6 cellular contexts compared by ENCODE assay signal in the genomic region with DNA sequence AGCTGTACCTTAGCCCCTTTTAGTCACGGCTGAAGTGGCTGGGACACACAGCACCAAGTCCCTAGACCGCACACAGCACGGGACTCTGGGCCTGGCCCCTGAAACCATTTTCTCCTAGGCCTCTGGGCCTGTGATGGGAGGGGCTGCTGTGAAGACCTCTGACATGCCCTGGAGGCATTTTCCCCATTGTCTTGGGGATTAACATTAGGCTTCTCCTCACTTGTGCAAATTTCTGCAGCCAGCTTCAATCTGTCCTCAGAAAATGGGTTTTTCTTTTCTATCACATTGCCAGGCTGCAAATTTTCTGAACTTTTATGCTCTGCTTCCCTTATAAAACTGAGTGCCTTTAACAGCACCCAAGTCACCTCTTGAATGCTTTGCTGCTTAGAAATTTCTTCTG. TPM values are rescaled to one million over a fixed set of nuclear protein-coding genes. Genes with fewer than 3 reads are reported as not detected.
DNase-seq lines count a peak whose midpoint lies in the region; ATAC-seq and TF ChIP-seq lines count a peak whose summit lies in the region.
"Not testable (repeated sequence)": the region's sequence is repeated elsewhere in the genome, so short reads cannot be mapped to it uniquely, and the experiment has no call there.

No MANE protein-coding gene starts in this region.

- not testable (repeated sequence) for H3K23me2 ChIP-seq in H9 (ENCODE audit: insufficient read length, low read depth, low read length, poor library complexity, severe bottlenecking)

- H2BK12ac ChIP-seq in H9 (ENCODE audit: insufficient read length, low read depth, low read length), result not testable (repeated sequence)

- CTCF ChIA-PET in WTC11 (lab: Charles Lee), result not testable (repeated sequence)

- not testable (repeated sequence) for H3K4me3 Mint-ChIP-seq in GM23338, H9, WTC11

- WGBS in H9 (ENCODE audit: extremely low coverage, insufficient read length, low lambda C conversion rate), result no CpG with 5 or more reads among the region's 3 CpGs
- WGBS in mesendoderm (ENCODE audit: extremely low coverage, insufficient coverage, low lambda C conversion rate), result no CpG with 5 or more reads among the region's 3 CpGs

- H4K20me1 ChIP-seq in GM23338 (replicated peaks; ENCODE audit: insufficient read depth); H9 (ENCODE audit: control insufficient read depth, insufficient read depth, insufficient read length): not testable (repeated sequence)

- not testable (repeated sequence) for H4K8ac ChIP-seq in H9 (replicated peaks; ENCODE audit: insufficient read length, low read depth, low read length); mesendoderm (ENCODE audit: low read depth, low read length)

- H3K9me3 Mint-ChIP-seq in GM23338, result peaks cover 18% of the 10 kb centered on the region
- H3K9me3 Mint-ChIP-seq in H9, result peaks cover 24 to 32% of the 10 kb centered on the region in 2 experiments
- H3K9me3 Mint-ChIP-seq in WTC11, result peaks cover 50% of the 10 kb centered on the region

- H3K4me3 ChIP-seq in GM23338; HAP-1; mesendoderm (ENCODE audit: low read length): not testable (repeated sequence)

- H4K91ac ChIP-seq in H9 (ENCODE audit: insufficient read length, low read depth, low read length), result not testable (repeated sequence)

- peak overlapping the region; percentile 23; the same call in 1 of the 2 replicates for H2AFZ ChIP-seq in GM23338
- H2AFZ ChIP-seq in H9 (ENCODE audit: low read length), result not testable (repeated sequence)

- H3K18ac ChIP-seq in H9 (ENCODE audit: insufficient read length, low read depth, low read length); mesendoderm (ENCODE audit: low read length): not testable (repeated sequence)

- H3K36me3 ChIP-seq in GM23338 (ENCODE audit: insufficient read depth); HAP-1 (replicated peaks); mesendoderm (ENCODE audit: control insufficient read depth, insufficient read depth, low read length): not testable (repeated sequence)

- not testable (repeated sequence) for ATAC-seq in GM23338
- peak; percentile 51 for ATAC-seq in WTC11

- not testable (repeated sequence) for H3T11ph ChIP-seq in H9 (ENCODE audit: low read length)

- not testable (repeated sequence) for H2BK15ac ChIP-seq in H9 (ENCODE audit: low read depth, low read length); mesendoderm (replicated peaks; ENCODE audit: low read depth)

- H3K14ac ChIP-seq in H9 (ENCODE audit: insufficient read depth, low read length), result not testable (repeated sequence)

- H3K9ac ChIP-seq in H9 (ENCODE audit: extremely low read depth, insufficient read length, low read length); mesendoderm (ENCODE audit: low read length): not testable (repeated sequence)

- H3K79me2 ChIP-seq in GM23338 (replicated peaks; ENCODE audit: insufficient read depth); H9 (ENCODE audit: insufficient read depth, low read length); mesendoderm (ENCODE audit: control insufficient read depth, insufficient read depth, low read length): not testable (repeated sequence)

- H3K27me3 Mint-ChIP-seq in GM23338 (ENCODE audit: insufficient read depth, low read depth, poor library complexity); H9 (ENCODE audit: low read depth): not testable (repeated sequence)
- H3K27me3 Mint-ChIP-seq in WTC11 (ENCODE audit: low read depth), result peaks cover 17% of the 10 kb centered on the region

- not testable (repeated sequence) for H2BK5ac ChIP-seq in H9 (ENCODE audit: insufficient read length, low read length); mesendoderm (ENCODE audit: low read length)

- not testable (repeated sequence) for H2BK120ac ChIP-seq in H9 (ENCODE audit: low read depth, low read length, poor library complexity, severe bottlenecking); mesendoderm (ENCODE audit: low read depth, low read length)

- H3K4me1 ChIP-seq in GM23338 (ENCODE audit: insufficient read depth); H9 (ENCODE audit: insufficient read depth, low read length); mesendoderm (ENCODE audit: control insufficient read depth, low read depth, low read length): not testable (repeated sequence)
- peaks cover 18% of the 10 kb centered on the region for H3K4me1 ChIP-seq in HAP-1

- H3K9me2 ChIP-seq in GM23338 (ENCODE audit: insufficient read depth), result not testable (repeated sequence)

- H3K27ac ChIP-seq in GM23338 (ENCODE audit: low read depth); H9 (ENCODE audit: insufficient read length, low read depth, low read length); mesendoderm (ENCODE audit: low read depth, low read length): not testable (repeated sequence)

- not testable (repeated sequence) for H3K4ac ChIP-seq in H9 (ENCODE audit: low read depth, low read length); mesendoderm (ENCODE audit: low read depth, low read length)

- peak; percentile 55 for DNase-seq in ELF-1 (ENCODE audit: low read depth, low spot score)
- DNase-seq in GM23338 (ENCODE audit: low spot score); H9; WTC11 (ENCODE audit: low spot score): not testable (repeated sequence)
- peak; percentile 51 to 86 for DNase-seq in HAP-1 (ENCODE audit: low spot score in 2 of 2)
- peak; percentile 14 for DNase-seq in mesendoderm

- not testable (repeated sequence) for H3F3A ChIP-seq in GM23338 (replicated peaks; ENCODE audit: low read depth)

- not testable (repeated sequence) for TF ChIP-seq CTCF in GM23338 (conservative IDR thresholded peaks at IDR 0.05; ENCODE audit: low read depth in 2 of 2); H9 (conservative IDR thresholded peaks at IDR 0.05); WTC11 (IDR thresholded peaks at IDR 0.05)

- POLR2A ChIA-PET in WTC11 (lab: Charles Lee), result not testable (repeated sequence)

- H2BK20ac ChIP-seq in H9 (ENCODE audit: low read depth, low read length, poor library complexity, severe bottlenecking), result not testable (repeated sequence)

- not testable (repeated sequence) for H4K5ac ChIP-seq in H9 (ENCODE audit: insufficient read length, low read depth, low read length); mesendoderm (ENCODE audit: low read length)

- H3K79me1 ChIP-seq in H9 (ENCODE audit: insufficient read depth, low read depth, low read length, poor library complexity, severe bottlenecking); mesendoderm (ENCODE audit: low read length): not testable (repeated sequence)

- H3K9me3 ChIP-seq in H9 (ENCODE audit: control insufficient read depth, low read depth, low read length); HAP-1: not testable (repeated sequence)

- not testable (repeated sequence) for H3K56ac ChIP-seq in H9 (ENCODE audit: insufficient read length, low read depth, low read length); mesendoderm (ENCODE audit: low read length)

- not testable (repeated sequence) for H3K23ac ChIP-seq in H9 (ENCODE audit: insufficient read length, low read depth, low read length); mesendoderm (ENCODE audit: low read length)

- in situ Hi-C loops in HAP-1 (cut with MboI; ENCODE audit: low sequenced_read_pairs), result not testable (repeated sequence)

- H3K27me3 ChIP-seq in GM23338 (ENCODE audit: insufficient read depth); H9 (ENCODE audit: insufficient read depth, low read length); HAP-1 (ENCODE audit: low read depth); mesendoderm (ENCODE audit: insufficient read depth, low read length, poor library complexity): not testable (repeated sequence)

- not testable (repeated sequence) for H3K4me2 ChIP-seq in GM23338; H9 (ENCODE audit: insufficient read depth, insufficient read length, low read length); mesendoderm (ENCODE audit: low read length)

- H3K27ac Mint-ChIP-seq in GM23338, WTC11: not testable (repeated sequence)
- H3K27ac Mint-ChIP-seq in H9, result peak overlapping the region in 2 of 3 experiments; percentile 46 to 76; a peak in 2 of 7 replicates

- H3K36me3 Mint-ChIP-seq in GM23338 (ENCODE audit: low read depth) (peaks cover 16% of the 10 kb centered on the region), H9 (ENCODE audit: insufficient read depth in 1 of 3, low read depth in 3 of 3) (peaks cover 2 to 34% (median 14%) of the 10 kb centered on the region in 3 experiments; a peak in 6 of 7 replicates), WTC11 (peaks cover 25% of the 10 kb centered on the region)

- H2AK5ac ChIP-seq in H9 (ENCODE audit: insufficient read length, low read length); mesendoderm (ENCODE audit: low read length): not testable (repeated sequence)

- not testable (repeated sequence) for H3K4me1 Mint-ChIP-seq in GM23338, WTC11
- peaks cover 8 to 22% of the 10 kb centered on the region in 2 experiments for H3K4me1 Mint-ChIP-seq in H9

RNA-seq across cellular contexts. Expression of a gene that starts 45.6 kb away (rescaled TPM):
- 71.0 and 74.6 TPM in 2 replicates for total RNA-seq in GM23338 (2014; rRNA removed; shearing (Covaris generic))
- polyA plus RNA-seq in GM23338 (2016; fragmentation: Nextera tagmentation; extraction: Ambion mirVana), result 13.9 and 16.9 TPM in 2 replicates
- total RNA-seq in H9 (2021) (81.4 and 81.7 TPM in 2 replicates), WTC11 (2021) (64.9 to 66.1 TPM (median 65.3 TPM) in 3 replicates)
- polyA plus RNA-seq in mesendoderm (2013, experiment 1 of 2), result 35.6 TPM
- polyA plus RNA-seq in mesendoderm (2013, experiment 2 of 2), result 34.1 TPM
